Comparison of ENCODE assay signal across 27 cellular contexts in genomic region chr4:83293305-83294046, GRCh38. TPM values are rescaled to one million over a fixed set of nuclear protein-coding genes. Genes with fewer than 3 reads are reported as not detected.
DNase-seq lines count a peak whose midpoint lies in the region; ATAC-seq and TF ChIP-seq lines count a peak whose summit lies in the region.
"Had no signal": no experiment of that assay in that cellular context is flagged by ENCODE, and none has a peak within 500 bp of the region (broad histone marks: within the 10 kb centered on the region; RNA-seq: fewer than 3 reads in every experiment).

No MANE protein-coding gene starts in this region.

- POLR2A ChIA-PET in MCF 10A (lab: Yijun Ruan, JAX) = interaction anchor here (0.7 to 1.2 kb wide), 4 partner anchors 9 to 258 kb away, joined by 3 to 4 read pairs (median 3); partner anchors contain the start of genes COPS4, COQ2, HELQ and MRPS18C

- 91% methylated on average over 8 of the region's 8 CpGs for WGBS in mammary epithelial cell (ENCODE audit: low coverage, missing lambda C conversion rate)

- in situ Hi-C loops in mammary epithelial cell (cut with MboI; ENCODE audit: low sequenced_read_pairs in 2 of 2) = no loop called here

- H2AFZ ChIP-seq in mammary epithelial cell (ENCODE audit: low read depth, low read length) (no peak overlapping the region), Loucy (ENCODE audit: low read length) (peak overlapping the region; percentile 66)

- H3K27me3 ChIP-seq in mammary epithelial cell (ENCODE audit: insufficient read depth, low read length) = no peaks in the 10 kb centered on the region
- no peaks in the 10 kb centered on the region for H3K27me3 ChIP-seq in Loucy (ENCODE audit: insufficient read depth, low read length, poor library complexity, severe bottlenecking)
- H3K27me3 ChIP-seq: BLaER1 treated with 17β-estradiol and CSF1 and Interleukin-3, amounts not matched to agents 10 nM and 100 nM had no signal

- dilution Hi-C loops in mammary epithelial cell (cut with HindIII; ENCODE audit: low sequenced_read_pairs) = no loop called here

- CTCF ChIA-PET in mammary epithelial cell (lab: Charles Lee; ENCODE audit: low non-redundant PET) = no interaction called here
- CTCF ChIA-PET in MCF 10A (lab: Yijun Ruan, JAX) = interaction anchor here (1.1 to 1.2 kb wide), 3 partner anchors 8 to 11 kb away, joined by 3 to 5 read pairs (median 4); partner anchors contain the start of gene COQ2

- no peaks in the 10 kb centered on the region for H3K4me1 ChIP-seq in mammary epithelial cell (ENCODE audit: insufficient read depth, low read length)
- H3K4me1 ChIP-seq in Loucy (ENCODE audit: insufficient read depth, low read length, poor library complexity, severe bottlenecking) = peaks cover 17% of the 10 kb centered on the region
- H3K4me1 ChIP-seq: A549, HAP-1 had no signal

- TF ChIP-seq CTCF in mammary epithelial cell (conservative IDR thresholded peaks at IDR 0.05 in 1 of 2, IDR thresholded peaks at IDR 0.05 in 1 of 2; ENCODE audit: extremely low read depth in 1 of 2, insufficient read depth in 1 of 2, low read depth in 1 of 2, low read length in 2 of 2) (no peak), MCF 10A (IDR thresholded peaks at IDR 0.05; ENCODE audit: unreplicated experiment) (no peak), Loucy (conservative IDR thresholded peaks at IDR 0.05; ENCODE audit: low read length) (no peak)

- H3K4me2 ChIP-seq in mammary epithelial cell (ENCODE audit: insufficient read depth, low read depth, low read length) (no peak overlapping the region), Loucy (ENCODE audit: low read depth, low read length, poor library complexity, severe bottlenecking) (no peak overlapping the region)
- H3K4me2 ChIP-seq: A549; BLaER1 treated with 17β-estradiol and CSF1 and Interleukin-3, amounts not matched to agents 10 nM and 100 nM had no signal

- H3K27ac ChIP-seq in mammary epithelial cell (ENCODE audit: insufficient read depth, low read depth, low read length) = no peak overlapping the region
- H3K27ac ChIP-seq: A549; BLaER1 treated with 17β-estradiol and CSF1 and Interleukin-3, amounts not matched to agents 10 nM and 100 nM; SK-N-MC had no signal

- ATAC-seq in activated T-helper 17 cell treated with anti-CD3 and anti-CD28 coated beads, Interleukin-2, amount 50 U/mL, for 72 hours (replicated peaks) = no peak
- no peak for ATAC-seq in stimulated activated naive B cell treated with anti-CD40 and anti-IgM and Interleukin-4, amounts not matched to agents 10 μg/mL and 1 μg/mL and 100 μg/mL, for 72 hours (replicated peaks)
- ATAC-seq: A549 had no signal

- H3K4me3 Mint-ChIP-seq in MCF 10A (ENCODE audit: unreplicated experiment) = no peak overlapping the region
- peak overlapping the region; percentile 35 for H3K4me3 Mint-ChIP-seq in activated T-helper 17 cell treated with anti-CD3 and anti-CD28 coated beads, Interleukin-2, amount 50 U/mL, for 72 hours
- no peak overlapping the region for H3K4me3 Mint-ChIP-seq in stimulated activated naive B cell treated with anti-CD40 and anti-IgM and Interleukin-4, amounts not matched to agents 10 μg/mL and 1 μg/mL and 100 μg/mL, for 72 hours
- H3K4me3 Mint-ChIP-seq: CD8-positive, alpha-beta memory T cell had no signal

- H4K20me1 ChIP-seq in mammary epithelial cell (ENCODE audit: insufficient read depth, low read length) = no peaks in the 10 kb centered on the region
- H4K20me1 ChIP-seq in Loucy (ENCODE audit: insufficient read depth, low read length, poor library complexity, severe bottlenecking) = no peaks in the 10 kb centered on the region
- H4K20me1 ChIP-seq: BLaER1 treated with 17β-estradiol and CSF1 and Interleukin-3, amounts not matched to agents 10 nM and 100 nM had no signal

- no peaks in the 10 kb centered on the region for H3K9me3 Mint-ChIP-seq in MCF 10A (ENCODE audit: unreplicated experiment)
- no peaks in the 10 kb centered on the region for H3K9me3 Mint-ChIP-seq in activated T-helper 17 cell treated with anti-CD3 and anti-CD28 coated beads, Interleukin-2, amount 50 U/mL, for 72 hours
- peaks cover 3 to 7% of the 10 kb centered on the region in 2 donors for H3K9me3 Mint-ChIP-seq in stimulated activated naive B cell treated with anti-CD40 and anti-IgM and Interleukin-4, amounts not matched to agents 10 μg/mL and 1 μg/mL and 100 μg/mL, for 72 hours
- H3K9me3 Mint-ChIP-seq: CD8-positive, alpha-beta memory T cell had no signal

- H3K36me3 Mint-ChIP-seq in MCF 10A (ENCODE audit: insufficient read depth, unreplicated experiment) = no peaks in the 10 kb centered on the region
- H3K36me3 Mint-ChIP-seq in activated T-helper 17 cell treated with anti-CD3 and anti-CD28 coated beads, Interleukin-2, amount 50 U/mL, for 72 hours (ENCODE audit: low read depth) = no peaks in the 10 kb centered on the region
- H3K36me3 Mint-ChIP-seq in stimulated activated naive B cell treated with anti-CD40 and anti-IgM and Interleukin-4, amounts not matched to agents 10 μg/mL and 1 μg/mL and 100 μg/mL, for 72 hours = peaks cover 0 to 3% of the 10 kb centered on the region in 2 donors

- DNase-seq in mammary epithelial cell (no peak), MCF 10A (ENCODE audit: unreplicated experiment) (no peak), NAMALWA (ENCODE audit: low spot score) (no peak), NCI-H345 (lab: John Stamatoyannopoulos, UW) (no peak), NCI-H2081 (lab: John Stamatoyannopoulos, UW) (no peak)
- DNase-seq in stimulated activated naive B cell treated with anti-CD40 and anti-IgM and Interleukin-4, amounts not matched to agents 10 μg/mL and 1 μg/mL and 100 μg/mL, for 72 hours = no peak
- DNase-seq: AML-193; Calu3; CD8-positive, alpha-beta memory T cell; DMS79 treated with DMSO at 0.1 percent for 48 hours; GF-D8; GOT3; IMR-90; MV-4-11; NCI-H1105 treated with DMSO at 0.1 percent for 48 hours; NCI-H146; NCI-H1930; NCI-H446 treated with DMSO at 0.1 percent for 48 hours; NCI-H526; NCI-H82; SIG-M5 had no signal

- no peaks in the 10 kb centered on the region for H3K9me2 ChIP-seq in Loucy (replicated peaks; ENCODE audit: low read depth, low read length)

- H3K9ac ChIP-seq in mammary epithelial cell (ENCODE audit: insufficient read depth, low read length) (no peak overlapping the region), Loucy (ENCODE audit: low read depth, low read length, poor library complexity, severe bottlenecking) (no peak overlapping the region)
- H3K9ac ChIP-seq: BLaER1 treated with 17β-estradiol and CSF1 and Interleukin-3, amounts not matched to agents 10 nM and 100 nM had no signal

- no peak overlapping the region for H3K27ac Mint-ChIP-seq in MCF 10A (ENCODE audit: low read depth, unreplicated experiment)
- no peak overlapping the region for H3K27ac Mint-ChIP-seq in activated T-helper 17 cell treated with anti-CD3 and anti-CD28 coated beads, Interleukin-2, amount 50 U/mL, for 72 hours
- H3K27ac Mint-ChIP-seq in stimulated activated naive B cell treated with anti-CD40 and anti-IgM and Interleukin-4, amounts not matched to agents 10 μg/mL and 1 μg/mL and 100 μg/mL, for 72 hours = peak overlapping the region; percentile 37

- H3F3A ChIP-seq in Loucy (ENCODE audit: low read depth) = no peaks in the 10 kb centered on the region

- H3K4me3 ChIP-seq in mammary epithelial cell (replicated peaks in 1 of 3; ENCODE audit: insufficient read depth in 1 of 3, low read depth in 2 of 3, low read length in 3 of 3) (no peak overlapping the region), Loucy (ENCODE audit: low read length, poor library complexity, severe bottlenecking) (no peak overlapping the region)
- H3K4me3 ChIP-seq: A549; BLaER1 treated with 17β-estradiol and CSF1 and Interleukin-3, amounts not matched to agents 10 nM and 100 nM; HAP-1; SK-N-MC had no signal

- H3K36me3 ChIP-seq in mammary epithelial cell (ENCODE audit: insufficient read depth, low read length) (no peaks in the 10 kb centered on the region), Loucy (ENCODE audit: insufficient read depth, low read length) (no peaks in the 10 kb centered on the region)
- H3K36me3 ChIP-seq: HAP-1 had no signal

- no peaks in the 10 kb centered on the region for H3K27me3 Mint-ChIP-seq in MCF 10A (ENCODE audit: insufficient read depth, unreplicated experiment)
- no peaks in the 10 kb centered on the region for H3K27me3 Mint-ChIP-seq in activated T-helper 17 cell treated with anti-CD3 and anti-CD28 coated beads, Interleukin-2, amount 50 U/mL, for 72 hours
- no peaks in the 10 kb centered on the region for H3K27me3 Mint-ChIP-seq in stimulated activated naive B cell treated with anti-CD40 and anti-IgM and Interleukin-4, amounts not matched to agents 10 μg/mL and 1 μg/mL and 100 μg/mL, for 72 hours
- H3K27me3 Mint-ChIP-seq: CD8-positive, alpha-beta memory T cell had no signal

- intact Hi-C loops in mammary epithelial cell (cut with micrococcal nuclease) (no loop called here), MCF 10A (cut with micrococcal nuclease) (no loop called here)

- no peaks in the 10 kb centered on the region for H3K79me2 ChIP-seq in mammary epithelial cell (ENCODE audit: insufficient read depth, low read length)
- no peaks in the 10 kb centered on the region for H3K79me2 ChIP-seq in Loucy (ENCODE audit: insufficient read depth, low read length)

- TSS peak; percentile 34 for BruUV-seq in mammary epithelial cell (replicated peaks; lab: Mats Ljungman, UMichigan)
- BruUV-seq in MCF 10A (replicated peaks; lab: Mats Ljungman, UMichigan) = no TSS peak

- H3K4me1 Mint-ChIP-seq in MCF 10A (ENCODE audit: insufficient read depth, unreplicated experiment) = no peaks in the 10 kb centered on the region
- H3K4me1 Mint-ChIP-seq in activated T-helper 17 cell treated with anti-CD3 and anti-CD28 coated beads, Interleukin-2, amount 50 U/mL, for 72 hours = peaks cover 10% of the 10 kb centered on the region
- peaks cover 10 to 15% of the 10 kb centered on the region in 2 donors for H3K4me1 Mint-ChIP-seq in stimulated activated naive B cell treated with anti-CD40 and anti-IgM and Interleukin-4, amounts not matched to agents 10 μg/mL and 1 μg/mL and 100 μg/mL, for 72 hours

- H3K9me3 ChIP-seq in mammary epithelial cell (replicated peaks; ENCODE audit: insufficient read depth, low read length) (no peaks in the 10 kb centered on the region), Loucy (ENCODE audit: insufficient read depth, low read depth, low read length) (no peaks in the 10 kb centered on the region)
- H3K9me3 ChIP-seq: A549, HAP-1 had no signal

RNA-seq across cellular contexts. Expression of gene COQ2, which starts 8.9 kb away (rescaled TPM):
- total RNA-seq in mammary epithelial cell (10 to 100 TPM in 1 of 2 donors, 1 to 10 TPM in 1; 9.3 to 20.4 TPM), MCF 10A (2022) (18.0 and 27.8 TPM in 2 replicates)
- polyA plus RNA-seq in mammary epithelial cell = 17.0 TPM
- 10.3 TPM for polyA minus RNA-seq in mammary epithelial cell
- total RNA-seq in activated T-helper 17 cell treated with anti-CD3 and anti-CD28 coated beads, Interleukin-2, amount 50 U/mL, for 72 hours = 10 to 100 TPM in 1 of 2 donors, 1 to 10 TPM in 1; 7.5 to 12.7 TPM

RNA-seq across cellular contexts. Expression of gene HPSE, which starts 41.2 kb away (rescaled TPM):
- total RNA-seq in mammary epithelial cell (10 to 100 TPM in 1 of 2 donors, under 1 TPM in 1; 0.17 to 17.4 TPM), MCF 10A (2022) (5.5 and 6.0 TPM in 2 replicates)
- 5.1 TPM for polyA plus RNA-seq in mammary epithelial cell
- polyA minus RNA-seq in mammary epithelial cell = 7.8 TPM
- total RNA-seq in activated T-helper 17 cell treated with anti-CD3 and anti-CD28 coated beads, Interleukin-2, amount 50 U/mL, for 72 hours = 10 to 100 TPM; 12.3 to 13.7 TPM
